In genomic region chr6:79558099-79558498, GRCh38 we compare ENCODE assay signal across 1 cellular context.
TF ChIP-seq lines count a peak whose summit lies in the region.

No MANE protein-coding gene starts in this region.

TF ChIP-seq in HepG2, 621 proteins besides CTCF, POLR2A, EP300 and RAD21 (continued from another document and continues in another):
- TF ChIP-seq ZNF687 (CRISPR knock-in tag; IDR thresholded peaks at IDR 0.05) (no peak), ZNF274 (CRISPR knock-in tag; IDR thresholded peaks at IDR 0.05) (no peak), MYPOP (CRISPR knock-in tag; IDR thresholded peaks at IDR 0.05) (no peak), RBAK (CRISPR knock-in tag; IDR thresholded peaks at IDR 0.05) (no peak), REST (IDR thresholded peaks at IDR 0.05; ENCODE audit: borderline replicate concordance in 1 of 2, low read depth in 1 of 2, low read length in 2 of 2) (peak in 1 of 2 experiments; percentile 60; a peak in 2 of 4 replicates), ZFP36L2 (CRISPR knock-in tag; IDR thresholded peaks at IDR 0.05) (no peak), SOX6 (IDR thresholded peaks at IDR 0.05) (no peak), SOX6 (CRISPR knock-in tag; IDR thresholded peaks at IDR 0.05) (peak; percentile 26; the same call in 1 of the 2 replicates), FOXP1 (IDR thresholded peaks at IDR 0.05) (no peak), FOXP1 (CRISPR knock-in tag; IDR thresholded peaks at IDR 0.05) (peak; percentile 33; the same call in 1 of the 2 replicates), EEA1 (CRISPR knock-in tag; IDR thresholded peaks at IDR 0.05; ENCODE audit: borderline replicate concordance) (no peak), HOXA7 (CRISPR knock-in tag; IDR thresholded peaks at IDR 0.05) (no peak), ZNF292 (CRISPR knock-in tag; IDR thresholded peaks at IDR 0.05; ENCODE audit: borderline replicate concordance, low read depth) (peak; percentile 50; the same call in 1 of the 2 replicates), ELF3 (CRISPR knock-in tag; IDR thresholded peaks at IDR 0.05) (peak; percentile 35; the same call in 1 of the 2 replicates), ZNF782 (CRISPR knock-in tag; IDR thresholded peaks at IDR 0.05; ENCODE audit: borderline replicate concordance) (no peak), RFX3 (CRISPR knock-in tag; IDR thresholded peaks at IDR 0.05) (no peak), SIN3A (IDR thresholded peaks at IDR 0.05; ENCODE audit: borderline replicate concordance, low read depth, low read length) (no peak), AHDC1 (CRISPR knock-in tag; IDR thresholded peaks at IDR 0.05; ENCODE audit: borderline replicate concordance) (peak; percentile 22; the same call in 1 of the 2 replicates), NFIC (IDR thresholded peaks at IDR 0.05; ENCODE audit: low read length) (peak; percentile 52; the same call in 1 of the 2 replicates), NR2F6 (IDR thresholded peaks at IDR 0.05) (peak; percentile 61), NR2F6 (CRISPR knock-in tag; IDR thresholded peaks at IDR 0.05) (peak; percentile 77), ZNF17 (CRISPR knock-in tag; IDR thresholded peaks at IDR 0.05) (no peak), MEIS2 (CRISPR knock-in tag; IDR thresholded peaks at IDR 0.05) (no peak), ZFP36L1 (CRISPR knock-in tag; IDR thresholded peaks at IDR 0.05) (no peak), FOXP4 (CRISPR knock-in tag; IDR thresholded peaks at IDR 0.05) (peak; percentile 50), ZNF724P (CRISPR knock-in tag; IDR thresholded peaks at IDR 0.05; ENCODE audit: borderline replicate concordance) (no peak), FOXA3 (CRISPR knock-in tag; IDR thresholded peaks at IDR 0.05) (peak; percentile 46), MIXL1 (CRISPR knock-in tag; IDR thresholded peaks at IDR 0.05) (peak; percentile 31; the same call in 1 of the 2 replicates), TP53 (CRISPR knock-in tag; conservative IDR thresholded peaks at IDR 0.05) (no peak), MIER3 (CRISPR knock-in tag; IDR thresholded peaks at IDR 0.05; ENCODE audit: borderline replicate concordance) (no peak), PHF20 (CRISPR knock-in tag; IDR thresholded peaks at IDR 0.05) (no peak), TBL1XR1 (IDR thresholded peaks at IDR 0.05; ENCODE audit: borderline replicate concordance, low read length, partially characterized antibody) (no peak), ZNF260 (CRISPR knock-in tag; IDR thresholded peaks at IDR 0.05; ENCODE audit: borderline replicate concordance, low read depth) (no peak), MYC (CRISPR knock-in tag; IDR thresholded peaks at IDR 0.05; ENCODE audit: borderline replicate concordance) (no peak), ZNF784 (CRISPR knock-in tag; IDR thresholded peaks at IDR 0.05; ENCODE audit: borderline replicate concordance) (no peak), HNF4A (CRISPR knock-in tag; IDR thresholded peaks at IDR 0.05) (peak; percentile 82), HOMEZ (CRISPR knock-in tag; IDR thresholded peaks at IDR 0.05; ENCODE audit: low read depth) (peak; percentile 83; the same call in 1 of the 2 replicates), SAP130 (CRISPR knock-in tag; IDR thresholded peaks at IDR 0.05; ENCODE audit: low read depth) (peak; percentile 54), HNF4G (IDR thresholded peaks at IDR 0.05; ENCODE audit: borderline replicate concordance, low read depth, low read length) (0 out of 2 replicates have a peak, but pooled peaks have one; percentile 12), HNF4G (CRISPR knock-in tag; IDR thresholded peaks at IDR 0.05; ENCODE audit: borderline replicate concordance, low read depth) (no peak), ZNF124 (CRISPR knock-in tag; IDR thresholded peaks at IDR 0.05) (no peak), MED1 (CRISPR knock-in tag; IDR thresholded peaks at IDR 0.05) (peak; percentile 53), ASH2L (IDR thresholded peaks at IDR 0.05; ENCODE audit: insufficient read length, low read depth, low read length) (peak; percentile 23), CENPBD1 (CRISPR knock-in tag; IDR thresholded peaks at IDR 0.05; ENCODE audit: borderline replicate concordance, low read depth) (no peak), NR2F2 (IDR thresholded peaks at IDR 0.05; ENCODE audit: borderline replicate concordance, low read depth) (0 out of 2 replicates have a peak, but pooled peaks have one; percentile 51), NFATC3 (CRISPR knock-in tag; IDR thresholded peaks at IDR 0.05) (no peak), FOXA1 (IDR thresholded peaks at IDR 0.05) (0 out of 2 replicates have a peak, but pooled peaks have one; percentile 15), FOXA1 (CRISPR knock-in tag; IDR thresholded peaks at IDR 0.05) (peak; percentile 62; the same call in 1 of the 2 replicates), ARID2 (CRISPR knock-in tag; IDR thresholded peaks at IDR 0.05; ENCODE audit: borderline replicate concordance) (no peak)
